In the genomic region with DNA sequence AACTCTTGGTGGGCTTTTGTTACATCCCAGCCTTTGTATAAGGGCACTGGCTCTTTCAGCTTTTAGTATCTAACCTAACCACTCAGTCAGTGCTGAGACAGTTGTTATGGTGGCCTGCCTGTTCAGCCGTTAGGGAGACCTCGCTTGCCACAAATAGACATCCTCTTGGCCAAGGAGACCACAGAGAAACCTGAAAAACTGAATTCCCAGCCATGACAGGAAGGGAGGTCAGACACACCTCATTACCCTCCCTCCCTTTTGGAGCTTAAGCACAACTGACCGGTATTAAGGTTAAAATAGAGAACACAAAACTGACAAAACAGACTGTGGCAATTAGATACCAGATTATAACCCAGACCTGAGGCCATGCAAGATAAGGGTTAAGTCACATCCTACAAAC, we compare ENCODE assay signal across 25 cellular contexts.
DNase-seq lines count a peak whose midpoint lies in the region; ATAC-seq, FAIRE-seq and TF ChIP-seq lines count a peak whose summit lies in the region.
"Had no signal": no experiment of that assay in that cellular context is flagged by ENCODE, and none has a peak within 500 bp of the region (broad histone marks: within the 10 kb centered on the region; RNA-seq: fewer than 3 reads in every experiment).

No MANE protein-coding gene starts in this region.

- no peak overlapping the region for H3K27ac ChIP-seq in BLaER1 treated with 17β-estradiol and CSF1 and Interleukin-3, amounts not matched to agents 10 nM and 100 nM
- H3K27ac ChIP-seq in HUES6 (ENCODE audit: low read depth, low read length): peak overlapping the region; percentile 95
- no peak overlapping the region for H3K27ac ChIP-seq in H1 (ENCODE audit: low read depth, low read length)
- H3K27ac ChIP-seq: SK-N-MC had no signal

- peak overlapping the region; percentile 86 for H3K27ac Mint-ChIP-seq in nephron progenitor cell
- H3K27ac Mint-ChIP-seq: B cell; CD4-positive, alpha-beta T cell had no signal

- no peaks in the 10 kb centered on the region for H3K79me2 ChIP-seq in H1 (ENCODE audit: control insufficient read depth in 1 of 2, insufficient read depth in 2 of 2, low read length in 2 of 2)

- H3K23ac ChIP-seq in H1 (ENCODE audit: insufficient read length): no peak overlapping the region

- H4K8ac ChIP-seq in H1 (ENCODE audit: extremely low read depth, insufficient read depth, low read length): no peak overlapping the region

- H4K91ac ChIP-seq in H1 (replicated peaks; ENCODE audit: insufficient read length, low read length): peak overlapping the region; percentile 93

- no peak overlapping the region for H3K56ac ChIP-seq in H1 (replicated peaks; ENCODE audit: insufficient read length, low read depth, low read length)

- H4K20me1 ChIP-seq in BLaER1 treated with 17β-estradiol and CSF1 and Interleukin-3, amounts not matched to agents 10 nM and 100 nM: no peaks in the 10 kb centered on the region
- H4K20me1 ChIP-seq in H1 (replicated peaks in 1 of 2; ENCODE audit: control insufficient read depth in 1 of 2, insufficient read depth in 2 of 2, low read length in 2 of 2): no peaks in the 10 kb centered on the region

- H2BK12ac ChIP-seq in H1 (ENCODE audit: low read depth, low read length): no peak overlapping the region

- POLR2A ChIA-PET in H1 (lab: Charles Lee; ENCODE audit: partially characterized antibody): no interaction called here

- FAIRE-seq in H1 (lab: Jason Lieb, UNC): no peak
- FAIRE-seq: GM12891, GM18507, H54, HTR-8/SVneo, K562 had no signal

- H2BK20ac ChIP-seq in H1 (ENCODE audit: low read length): 0 out of 2 replicates have a peak overlapping the region, but pooled peaks have one; percentile 18

- peak overlapping the region in 7 of 11 experiments; percentile 15 to 42 (median 28); a peak in 7 of 22 replicates for H3K4me2 ChIP-seq in BLaER1 treated with 17β-estradiol and CSF1 and Interleukin-3, amounts not matched to agents 10 nM and 100 nM
- peak overlapping the region in 1 of 2 experiments; percentile 36; a peak in 2 of 4 replicates for H3K4me2 ChIP-seq in H1 (ENCODE audit: insufficient read depth in 1 of 2, low read depth in 2 of 2, low read length in 2 of 2)

- TF ChIP-seq RAD21 in H1 (IDR thresholded peaks at IDR 0.05 in 1 of 2, conservative IDR thresholded peaks at IDR 0.05 in 1 of 2; ENCODE audit: low read depth in 2 of 2, low read length in 2 of 2): no peak

- H3K4me1 ChIP-seq in BLaER1 treated with 17β-estradiol and CSF1 and Interleukin-3, amounts not matched to agents 10 nM and 100 nM: peaks cover 0 to 5% (median 0%) of the 10 kb centered on the region in 10 experiments; a peak in 2 of 20 replicates
- H3K4me1 ChIP-seq in HUES6 (ENCODE audit: control insufficient read depth, insufficient read depth, low read length) (peaks cover 30% of the 10 kb centered on the region), H1 (replicated peaks in 1 of 4; ENCODE audit: control insufficient read depth in 3 of 4, insufficient read depth in 4 of 4, low read length in 3 of 4) (peaks cover 0 to 7% (median 0%) of the 10 kb centered on the region in 4 experiments; a peak in 1 of 7 replicates)
- H3K4me1 ChIP-seq: Caco-2 had no signal

- ATAC-seq in HG03460 (IDR thresholded peaks at IDR 0.05; ENCODE audit: unreplicated experiment) (no peak), HG02763 (IDR thresholded peaks at IDR 0.05; ENCODE audit: unreplicated experiment) (no peak)
- ATAC-seq: K562 had no signal

- H2AFZ ChIP-seq in H1 (ENCODE audit: low read length): no peak overlapping the region

- H4K5ac ChIP-seq in H1 (ENCODE audit: insufficient read length, low read depth, low read length): peak overlapping the region; percentile 76

- H2AK5ac ChIP-seq in H1 (ENCODE audit: low read depth, low read length): no peak overlapping the region

- H3K4me1 Mint-ChIP-seq in nephron progenitor cell: peaks cover 9% of the 10 kb centered on the region
- H3K4me1 Mint-ChIP-seq: B cell had no signal

- peaks cover 3% of the 10 kb centered on the region for H3K27me3 Mint-ChIP-seq in nephron progenitor cell (ENCODE audit: low read depth, poor library complexity)
- H3K27me3 Mint-ChIP-seq: B cell; CD4-positive, alpha-beta T cell had no signal

- peak overlapping the region; percentile 99; the same call in 1 of the 2 replicates for H2BK5ac ChIP-seq in H1 (ENCODE audit: low read depth, low read length)

- H3K79me1 ChIP-seq in H1 (ENCODE audit: low read depth, low read length): no peaks in the 10 kb centered on the region

- no peak for TF ChIP-seq POLR2A in H1 (IDR thresholded peaks at IDR 0.05; ENCODE audit: control extremely low read depth in 1 of 2, low read depth in 2 of 2, low read length in 2 of 2)

- H3K36me3 Mint-ChIP-seq in nephron progenitor cell (ENCODE audit: low read depth): no peaks in the 10 kb centered on the region

- peaks cover 41 to 66% (median 58%) of the 10 kb centered on the region in 11 experiments for H3K27me3 ChIP-seq in BLaER1 treated with 17β-estradiol and CSF1 and Interleukin-3, amounts not matched to agents 10 nM and 100 nM
- H3K27me3 ChIP-seq in HUES6 (ENCODE audit: control insufficient read depth, insufficient read depth, low read length) (no peaks in the 10 kb centered on the region), H1 (replicated peaks in 1 of 4; ENCODE audit: control insufficient read depth in 3 of 4, extremely low read depth in 1 of 4, insufficient read depth in 3 of 4, low read length in 3 of 4) (no peaks in the 10 kb centered on the region)

- peaks cover 11% of the 10 kb centered on the region for H3K9me3 Mint-ChIP-seq in nephron progenitor cell
- H3K9me3 Mint-ChIP-seq: CD4-positive, alpha-beta T cell had no signal

- no peak overlapping the region for H3K14ac ChIP-seq in H1 (ENCODE audit: insufficient read length)

- TF ChIP-seq EP300 in H1 (IDR thresholded peaks at IDR 0.05; ENCODE audit: borderline replicate concordance in 1 of 2, low read depth in 2 of 2, low read length in 2 of 2): no peak

- no peak overlapping the region for H3K9ac ChIP-seq in BLaER1 treated with 17β-estradiol and CSF1 and Interleukin-3, amounts not matched to agents 10 nM and 100 nM
- H3K9ac ChIP-seq in HUES6 (ENCODE audit: low read length) (peak overlapping the region; percentile 78), H1 (replicated peaks in 1 of 4; ENCODE audit: extremely low read depth in 1 of 4, low read depth in 3 of 4, low read length in 3 of 4) (no peak overlapping the region)

- no peak for DNase-seq in H1 (ENCODE audit: low read depth in 1 of 2, low spot score in 2 of 2)
- no peak for DNase-seq in nephron progenitor cell
- no peak for DNase-seq in putamen (ENCODE audit: low spot score)
- DNase-seq in amygdala (lab: John Stamatoyannopoulos, UW): no peak
- DNase-seq: 8988T; Caco-2; CD4-positive, alpha-beta T cell; GF-D8; MV-4-11; NCI-H187; NCI-H2107; NCI-H510A treated with DMSO at 0.1 percent for 48 hours; NCI-H774; SHP77 had no signal

- no peak overlapping the region for H3K4me3 Mint-ChIP-seq in nephron progenitor cell
- H3K4me3 Mint-ChIP-seq: B cell; CD4-positive, alpha-beta T cell had no signal

- H3K18ac ChIP-seq in H1 (ENCODE audit: extremely low read depth, low read length): peak overlapping the region; percentile 83

- no peak overlapping the region for H3K4ac ChIP-seq in H1 (replicated peaks; ENCODE audit: insufficient read length, low read depth, low read length)

- H3K23me2 ChIP-seq in H1 (ENCODE audit: low read depth, low read length): no peaks in the 10 kb centered on the region

- H3K9me3 ChIP-seq in BLaER1 treated with 17β-estradiol and CSF1 and Interleukin-3, amounts not matched to agents 10 nM and 100 nM (replicated peaks in 1 of 11): no peaks in the 10 kb centered on the region
- H3K9me3 ChIP-seq in HUES6 (ENCODE audit: control insufficient read depth, insufficient read depth, low read depth, low read length) (no peaks in the 10 kb centered on the region), H1 (ENCODE audit: insufficient read depth in 2 of 2, low read depth in 1 of 2, low read length in 1 of 2) (no peaks in the 10 kb centered on the region)
- H3K9me3 ChIP-seq: Caco-2 had no signal

- CTCF ChIA-PET in H1 (lab: Charles Lee; ENCODE audit: partially characterized antibody): no interaction called here

- peak overlapping the region; percentile 95 for H2BK120ac ChIP-seq in H1 (replicated peaks; ENCODE audit: low read depth, low read length)

- no peak overlapping the region for H3K4me3 ChIP-seq in BLaER1 treated with 17β-estradiol and CSF1 and Interleukin-3, amounts not matched to agents 10 nM and 100 nM
- H3K4me3 ChIP-seq in HUES6 (ENCODE audit: low read depth, low read length) (peak overlapping the region; percentile 44; the same call in 1 of the 2 replicates), H1 (ENCODE audit: extremely low read depth in 1 of 4, insufficient read depth in 2 of 4, low read depth in 3 of 4, low read length in 4 of 4) (no peak overlapping the region)
- H3K4me3 ChIP-seq: K562, SK-N-MC had no signal

- TF ChIP-seq CTCF in H1 (IDR thresholded peaks at IDR 0.05; ENCODE audit: control extremely low read depth in 1 of 3, insufficient read depth in 1 of 3, low read depth in 1 of 3, low read length in 3 of 3) (no peak), nephron progenitor cell (IDR thresholded peaks at IDR 0.05) (no peak)

- H3K36me3 ChIP-seq in BLaER1 treated with 17β-estradiol and CSF1 and Interleukin-3, amounts not matched to agents 10 nM and 100 nM: no peaks in the 10 kb centered on the region
- H3K36me3 ChIP-seq in HUES6 (ENCODE audit: control insufficient read depth, insufficient read depth, low read length): peaks cover 46% of the 10 kb centered on the region; the same call in 1 of the 2 replicates
- H3K36me3 ChIP-seq in H1 (ENCODE audit: control insufficient read depth in 2 of 4, insufficient read depth in 4 of 4, low read length in 3 of 4): no peaks in the 10 kb centered on the region

- H2BK15ac ChIP-seq in H1 (ENCODE audit: low read length): no peak overlapping the region

- WGBS in H1 (ENCODE audit: extremely low coverage in 1 of 2, insufficient coverage in 1 of 2, insufficient read length in 1 of 2, insufficient replicate concordance in 2 of 2, low coverage in 1 of 2, low lambda C conversion rate in 2 of 2, missing lambda C conversion rate in 1 of 2), 2 experiments: 77% methylated on average over 3 of the region's 3 CpGs; no CpG with 5 or more reads in 1 of the 2 experiments

TF ChIP-seq in H1, 55 proteins besides CTCF, POLR2A, EP300 and RAD21:
- TF ChIP-seq POU5F1 (IDR thresholded peaks at IDR 0.05; ENCODE audit: low read depth, low read length): no peak
